Comparison of ENCODE assay signal across 20 cellular contexts in genomic region chr15:57500256-57500655, GRCh38.
DNase-seq lines count a peak whose midpoint lies in the region; TF ChIP-seq lines count a peak whose summit lies in the region.
"Had no signal": no experiment of that assay in that cellular context is flagged by ENCODE, and none has a peak within 500 bp of the region (broad histone marks: within the 10 kb centered on the region; RNA-seq: fewer than 3 reads in every experiment).

No MANE protein-coding gene starts in this region.

- peaks cover 29% of the 10 kb centered on the region for H3K79me1 ChIP-seq in trophoblast cell (ENCODE audit: low read length)

- H3K9me3 ChIP-seq in trophoblast cell (ENCODE audit: insufficient read depth, low read depth, low read length): peaks cover 2% of the 10 kb centered on the region
- H3K9me3 ChIP-seq in CD8-positive, alpha-beta memory T cell (ENCODE audit: low read length): no peaks in the 10 kb centered on the region
- H3K9me3 ChIP-seq: HAP-1 had no signal

- peaks cover 66% of the 10 kb centered on the region for H3K4me1 Mint-ChIP-seq in chondrocyte (ENCODE audit: low read depth)
- H3K4me1 Mint-ChIP-seq in CD8-positive, alpha-beta memory T cell: no peaks in the 10 kb centered on the region

- no peaks in the 10 kb centered on the region for H3K79me2 ChIP-seq in trophoblast cell (ENCODE audit: control insufficient read depth, insufficient read depth, low read length, poor library complexity)

- H3K36me3 Mint-ChIP-seq in chondrocyte (ENCODE audit: low read depth): no peaks in the 10 kb centered on the region
- no peaks in the 10 kb centered on the region for H3K36me3 Mint-ChIP-seq in CD8-positive, alpha-beta memory T cell

- H2BK120ac ChIP-seq in trophoblast cell (ENCODE audit: insufficient read depth, low read length, poor library complexity): peak overlapping the region; percentile 13

- POLR2A ChIA-PET in CD8-positive, alpha-beta memory T cell (lab: Charles Lee): no interaction called here

- CTCF ChIA-PET in CD8-positive, alpha-beta memory T cell (lab: Charles Lee): no interaction called here

- no peak for TF ChIP-seq CTCF in chondrocyte (IDR thresholded peaks at IDR 0.05)

- H3K4me3 ChIP-seq in trophoblast cell (ENCODE audit: low read depth, low read length): no peak overlapping the region
- H3K4me3 ChIP-seq in CD8-positive, alpha-beta memory T cell (ENCODE audit: low read length): no peak overlapping the region
- H3K4me3 ChIP-seq: HAP-1, PC-9 had no signal

- no peak overlapping the region for H3K23ac ChIP-seq in trophoblast cell (ENCODE audit: low read length)

- H3K27ac Mint-ChIP-seq in chondrocyte (ENCODE audit: unreplicated experiment): peak overlapping the region; percentile 37
- H3K27ac Mint-ChIP-seq in CD8-positive, alpha-beta memory T cell: no peak overlapping the region

- H3K18ac ChIP-seq in trophoblast cell (ENCODE audit: low read length): no peak overlapping the region

- H3K9ac ChIP-seq in trophoblast cell (ENCODE audit: low read length): no peak overlapping the region
- H3K9ac ChIP-seq: KMS-11 had no signal

- no peak overlapping the region for H2BK5ac ChIP-seq in trophoblast cell (ENCODE audit: low read depth, low read length, poor library complexity)

- H3K4me3 Mint-ChIP-seq in chondrocyte (ENCODE audit: unreplicated experiment): no peak overlapping the region
- no peak overlapping the region for H3K4me3 Mint-ChIP-seq in CD8-positive, alpha-beta memory T cell

- no peaks in the 10 kb centered on the region for H3K9me3 Mint-ChIP-seq in chondrocyte (ENCODE audit: low read depth)
- H3K9me3 Mint-ChIP-seq in CD8-positive, alpha-beta memory T cell: no peaks in the 10 kb centered on the region

- WGBS in trophoblast cell (ENCODE audit: extremely low coverage, insufficient coverage, insufficient read length): no CpG with 5 or more reads among the region's 10 CpGs

- H4K12ac ChIP-seq in trophoblast cell (ENCODE audit: low read depth, low read length): no peak overlapping the region

- H3K27me3 ChIP-seq in trophoblast cell (ENCODE audit: insufficient read depth, low read length): no peaks in the 10 kb centered on the region
- H3K27me3 ChIP-seq in CD8-positive, alpha-beta memory T cell (ENCODE audit: insufficient read depth, low read length, poor library complexity, severe bottlenecking): no peaks in the 10 kb centered on the region

- H2BK12ac ChIP-seq in trophoblast cell (ENCODE audit: low read length): peak overlapping the region; percentile 19

- no peak overlapping the region for H4K8ac ChIP-seq in trophoblast cell (ENCODE audit: low read depth, low read length)

- H3K4me2 ChIP-seq in trophoblast cell (ENCODE audit: low read length): no peak overlapping the region
- H3K4me2 ChIP-seq: KMS-11, PC-9 had no signal

- peaks cover 52 to 56% of the 10 kb centered on the region in 2 experiments for H3K4me1 ChIP-seq in trophoblast cell (ENCODE audit: control insufficient read depth in 1 of 2, insufficient read depth in 2 of 2, low read length in 2 of 2)
- no peaks in the 10 kb centered on the region for H3K4me1 ChIP-seq in CD8-positive, alpha-beta memory T cell (ENCODE audit: insufficient read depth, low read length)
- H3K4me1 ChIP-seq: HAP-1 had no signal

- DNase-seq in HK-2 (ENCODE audit: unreplicated experiment) (peak; percentile 45), chondrocyte (ENCODE audit: low spot score) (no peak), left kidney (ENCODE audit: low read depth, low spot score) (peak; percentile 63), trophoblast cell (no peak), NCI-H446 treated with DMSO at 0.1 percent for 48 hours (lab: John Stamatoyannopoulos, UW) (no peak), NOMO-1 (lab: John Stamatoyannopoulos, UW; ENCODE audit: unreplicated experiment in 2 of 2) (no peak), DMS114 treated with DMSO at 0.1 percent for 48 hours (lab: John Stamatoyannopoulos, UW; ENCODE audit: unreplicated experiment) (no peak)
- DNase-seq in CD8-positive, alpha-beta memory T cell: no peak
- DNase-seq: ACHN, C1 segment of cervical spinal cord, DMS79 treated with DMSO at 0.1 percent for 48 hours, MV-4-11, NCI-H1694 treated with DMSO at 0.1 percent for 48 hours, NCI-H2107, NCI-H2227 treated with DMSO at 0.1 percent for 48 hours, NCI-H524 treated with DMSO at 0.1 percent for 48 hours, PC-9 had no signal

- peak overlapping the region; percentile 22 for H3K4ac ChIP-seq in trophoblast cell (ENCODE audit: low read depth, low read length)

- H3K27me3 Mint-ChIP-seq in chondrocyte (ENCODE audit: low read depth): no peaks in the 10 kb centered on the region
- peaks cover 2 to 9% of the 10 kb centered on the region in 2 donors for H3K27me3 Mint-ChIP-seq in CD8-positive, alpha-beta memory T cell

- no peak overlapping the region for H3K27ac ChIP-seq in trophoblast cell (ENCODE audit: low read depth, low read length)
- H3K27ac ChIP-seq in CD8-positive, alpha-beta memory T cell (ENCODE audit: low read depth, low read length): no peak overlapping the region
- H3K27ac ChIP-seq: HL-60, KMS-11, PC-9 had no signal

- H3K36me3 ChIP-seq in trophoblast cell (ENCODE audit: control insufficient read depth in 1 of 2, insufficient read depth in 2 of 2, low read length in 2 of 2): no peaks in the 10 kb centered on the region
- no peaks in the 10 kb centered on the region for H3K36me3 ChIP-seq in CD8-positive, alpha-beta memory T cell (ENCODE audit: insufficient read depth, low read length)
- H3K36me3 ChIP-seq: HAP-1 had no signal

- no peak overlapping the region for H4K91ac ChIP-seq in trophoblast cell (ENCODE audit: low read depth, low read length)

- no peak overlapping the region for H2AFZ ChIP-seq in trophoblast cell (ENCODE audit: insufficient read depth, low read length, poor library complexity)
- H2AFZ ChIP-seq: PC-9 had no signal

- H2AK5ac ChIP-seq in trophoblast cell (ENCODE audit: low read length): no peak overlapping the region

- H3K14ac ChIP-seq in trophoblast cell (ENCODE audit: low read length): no peak overlapping the region

Comparison
In these comparisons a context has a peak if more than half of its experiments do, and no peak if none do; other contexts are left out.
1. DNase-seq: peak in HK-2 (single experiment) and left kidney (single experiment); none in chondrocyte (single experiment), trophoblast cell (0 of 2), CD8-positive, alpha-beta memory T cell (0 of 5), NCI-H446 treated with DMSO at 0.1 percent for 48 hours (single experiment), NOMO-1 (0 of 2) and DMS114 treated with DMSO at 0.1 percent for 48 hours (single experiment).